ENCODE assay signal across 8 cellular contexts in genomic region chr3:153162513-153163348, GRCh38. TPM values are rescaled to one million over a fixed set of nuclear protein-coding genes. Genes with fewer than 3 reads are reported as not detected.
A peak's percentile ranks its signal among the peaks of the same experiment; 100 is the strongest.
DNase-seq lines count a peak whose midpoint lies in the region; ATAC-seq, FAIRE-seq and TF ChIP-seq lines count a peak whose summit lies in the region.

No MANE protein-coding gene starts in this region.

- CTCF ChIA-PET in A549 (lab: Yijun Ruan, JAX): interaction anchor here (0.6 to 7.4 kb wide), 9 partner anchors 53 to 792 kb away, joined by 3 to 47 read pairs (median 4); no protein-coding TSS in a partner anchor

- no peak for TF ChIP-seq EP300 in A549 (IDR thresholded peaks at IDR 0.05)

- no peak for TF ChIP-seq CTCF in A549 (IDR thresholded peaks at IDR 0.05)
- no peak for TF ChIP-seq CTCF in SU-DHL-6 (IDR thresholded peaks at IDR 0.05; ENCODE audit: insufficient read depth, low read length, poor library complexity, severe bottlenecking)
- TF ChIP-seq CTCF in hepatocyte (IDR thresholded peaks at IDR 0.05; ENCODE audit: poor library complexity): no peak
- TF ChIP-seq CTCF in retinal pigment epithelial cell (conservative IDR thresholded peaks at IDR 0.05; ENCODE audit: low read depth, low read length): no peak

- no peaks in the 10 kb centered on the region; the same call in 1 of the 2 replicates for H3F3A ChIP-seq in SU-DHL-6 (ENCODE audit: insufficient read depth)

- peak overlapping the region; percentile 91 for H3K4me3 ChIP-seq in A549
- peak overlapping the region; percentile 89 for H3K4me3 ChIP-seq in SU-DHL-6 (ENCODE audit: insufficient read depth, low read length, poor library complexity, severe bottlenecking)
- H3K4me3 ChIP-seq in hepatocyte: peak overlapping the region; percentile 61
- H3K4me3 ChIP-seq in retinal pigment epithelial cell (ENCODE audit: low read length): peak overlapping the region; percentile 96

- ATAC-seq in A549 (peak; percentile 1 to 19; a peak in 4 of 6 replicates), GM18867 (IDR thresholded peaks at IDR 0.05; ENCODE audit: unreplicated experiment) (peak; percentile 10), HG03139 (IDR thresholded peaks at IDR 0.05; ENCODE audit: unreplicated experiment) (peak; percentile 4)

- H2AFZ ChIP-seq in SU-DHL-6 (ENCODE audit: low read depth, low read length, severe bottlenecking) (peak overlapping the region; percentile 39), hepatocyte (peak overlapping the region; percentile 60)

- TF ChIP-seq POLR2A in A549 (IDR thresholded peaks at IDR 0.05; ENCODE audit: low read length): no peak

- H3K27me3 ChIP-seq in SU-DHL-6 (ENCODE audit: low read length): no peaks in the 10 kb centered on the region
- H3K27me3 ChIP-seq in hepatocyte: no peaks in the 10 kb centered on the region

- peaks cover 56% of the 10 kb centered on the region for H3K79me2 ChIP-seq in SU-DHL-6 (ENCODE audit: insufficient read depth, low read length)
- peaks cover 52% of the 10 kb centered on the region for H3K79me2 ChIP-seq in hepatocyte

- peak overlapping the region; percentile 98 for H3K4me2 ChIP-seq in A549
- H3K4me2 ChIP-seq in SU-DHL-6 (ENCODE audit: low read depth, low read length, poor library complexity, severe bottlenecking): peak overlapping the region; percentile 88
- H3K4me2 ChIP-seq in hepatocyte: peak overlapping the region; percentile 83

- 0% methylated on average over 29 of the region's 82 CpGs for WGBS in A549 (ENCODE audit: missing lambda C conversion rate)
- WGBS in hepatocyte (ENCODE audit: low lambda C conversion rate, missing lambda C conversion rate): under 1% methylated on average over 82 of the region's 82 CpGs

- H3K27ac ChIP-seq in A549: peak overlapping the region; percentile 93 to 97
- H3K27ac ChIP-seq in SU-DHL-6 (ENCODE audit: low read depth, low read length): peak overlapping the region; percentile 57
- peak overlapping the region; percentile 93 for H3K27ac ChIP-seq in hepatocyte

- H3K4me1 ChIP-seq in A549 (peaks cover 52% of the 10 kb centered on the region), hepatocyte (ENCODE audit: insufficient read depth) (peaks cover 38% of the 10 kb centered on the region)

- H3K9me2 ChIP-seq in SU-DHL-6 (replicated peaks; ENCODE audit: insufficient read depth, low read length): no peaks in the 10 kb centered on the region
- H3K9me2 ChIP-seq in hepatocyte (replicated peaks; ENCODE audit: insufficient read depth): no peaks in the 10 kb centered on the region

- DNase-seq in A549 (ENCODE audit: low read depth in 1 of 2, low spot score in 1 of 2): peak in 1 of 2 experiments; percentile 48
- peak; percentile 27 for DNase-seq in amniotic epithelial cell (ENCODE audit: low read depth)
- peak; percentile 53 for DNase-seq in hepatocyte (ENCODE audit: low spot score)
- DNase-seq in retinal pigment epithelial cell (ENCODE audit: low read depth): no peak
- DNase-seq in HPDE6-E6E7 (ENCODE audit: extremely low spot score): no peak

- peaks cover 36% of the 10 kb centered on the region for H4K20me1 ChIP-seq in SU-DHL-6 (ENCODE audit: low read depth, low read length)
- H4K20me1 ChIP-seq in hepatocyte (ENCODE audit: insufficient read depth, poor library complexity, severe bottlenecking): peaks cover 29% of the 10 kb centered on the region

- H3K36me3 ChIP-seq in SU-DHL-6 (ENCODE audit: low read length) (0 out of 2 replicates have a peak, but pooled peaks cover 6% of the 10 kb centered on the region), hepatocyte (replicated peaks; ENCODE audit: insufficient read depth, low read depth) (no peaks in the 10 kb centered on the region)

- H3K9ac ChIP-seq in SU-DHL-6 (ENCODE audit: low read length): peak overlapping the region; percentile 79

- H3K9me3 ChIP-seq in A549 (no peaks in the 10 kb centered on the region), SU-DHL-6 (ENCODE audit: insufficient read depth, low read length) (no peaks in the 10 kb centered on the region), hepatocyte (ENCODE audit: low read depth) (no peaks in the 10 kb centered on the region)

- no peak for FAIRE-seq in A549 (lab: Jason Lieb, UNC)

- POLR2A ChIA-PET in A549 (lab: Yijun Ruan, JAX): interaction anchor here (1.9 to 4.8 kb wide), 3 partner anchors 21 to 120 kb away, joined by 6 to 92 read pairs (median 22); no protein-coding TSS in a partner anchor

- TF ChIP-seq RAD21 in A549 (conservative IDR thresholded peaks at IDR 0.05 in 1 of 2, IDR thresholded peaks at IDR 0.05 in 1 of 2): no peak

TF ChIP-seq in A549, 52 proteins besides CTCF, POLR2A, EP300 and RAD21:
- TF ChIP-seq JUN (IDR thresholded peaks at IDR 0.05): 0 out of 5 replicates have a peak, but pooled peaks of 1 of the 2 experiments have one; percentile 25
- TF ChIP-seq HDAC2 (IDR thresholded peaks at IDR 0.05): peak; percentile 51; the same call in 1 of the 2 replicates
- TF ChIP-seq ESRRA (IDR thresholded peaks at IDR 0.05; ENCODE audit: borderline replicate concordance, low read length): no peak
- peak; percentile 49; the same call in 1 of the 2 replicates for TF ChIP-seq MAX (IDR thresholded peaks at IDR 0.05)
- 0 out of 2 replicates have a peak, but pooled peaks have one; percentile 5 for TF ChIP-seq RNF2 (IDR thresholded peaks at IDR 0.05; ENCODE audit: borderline replicate concordance, low read depth)
- no peak for TF ChIP-seq NPAS2 (CRISPR knock-in tag; IDR thresholded peaks at IDR 0.05; ENCODE audit: borderline replicate concordance)

RNA-seq across cellular contexts. Expression of gene RAP2B, which starts 0.7 kb away (rescaled TPM):
- polyA plus RNA-seq in A549 (2011; rRNA removed) (5.7 and 6.7 TPM in 2 replicates), A549 (2017; fragmentation: RNase III; extraction: RNeasy Plus Mini Kit Qiagen cat#74134 plus additional on column Dnase treatment) (5.4 to 5.9 TPM (median 5.6 TPM) in 3 replicates), hepatocyte (10.4 and 11.5 TPM in 2 replicates)
- polyA plus RNA-seq in A549 (2012; cell fraction: cytosol; rRNA removed): 4.6 TPM in 2 replicates
- 2.7 and 3.1 TPM in 2 replicates for polyA plus RNA-seq in A549 (2012; cell fraction: nucleus; rRNA removed)
- 8.8 and 11.2 TPM in 2 replicates for polyA minus RNA-seq in A549 (2011; rRNA and poly(A)+ RNA removed)
- 17.7 and 20.0 TPM in 2 replicates for total RNA-seq in hepatocyte

Comparison
In these comparisons a context has a peak if more than half of its experiments do, and no peak if none do; other contexts are left out.
1. DNase-seq: peak in amniotic epithelial cell (single experiment) and hepatocyte (single experiment); none in retinal pigment epithelial cell (single experiment) and HPDE6-E6E7 (single experiment).
2. Peak in every context shown above with its lines, with median percentiles within 50 percentile points of each other: ATAC-seq, H3K27ac ChIP-seq, H3K4me2 ChIP-seq and H3K4me3 ChIP-seq.